ENCODE assay signal across 10 cellular contexts in the genomic region with DNA sequence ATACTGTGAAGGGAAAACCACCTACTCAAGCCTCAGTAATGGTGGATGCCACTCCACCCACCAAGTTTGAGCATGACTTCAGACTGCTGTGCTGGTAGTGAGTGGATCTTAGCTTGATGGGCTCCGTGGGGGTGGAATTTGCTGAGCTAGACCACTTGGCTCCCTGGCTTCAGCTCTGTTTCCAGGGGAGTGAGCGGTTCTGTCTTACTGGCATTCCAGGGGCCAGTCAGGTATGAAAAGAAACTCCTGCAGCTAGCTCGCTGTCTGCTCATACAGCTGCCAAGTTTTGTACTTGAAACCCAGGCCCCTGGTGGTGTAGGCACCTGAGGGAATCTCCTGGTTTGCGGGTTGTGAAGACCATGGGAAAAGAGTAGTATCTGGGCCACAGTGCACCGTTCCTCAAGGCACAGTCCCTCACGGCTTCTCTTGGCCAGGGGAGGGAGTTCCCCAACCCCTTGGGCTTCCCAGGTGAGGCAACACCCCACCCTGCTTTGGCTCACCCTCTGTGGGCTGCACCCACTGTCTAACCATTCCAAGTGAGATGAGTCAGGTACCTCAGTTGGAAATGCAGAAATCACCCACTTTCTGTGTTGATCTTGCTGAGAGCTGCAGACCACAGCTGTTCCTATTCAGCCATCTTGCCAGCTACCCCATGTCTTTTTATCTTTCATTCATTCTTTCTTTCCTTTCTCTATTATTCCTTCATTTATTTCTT.
DNase-seq lines count a peak whose midpoint lies in the region; ATAC-seq lines count a peak whose summit lies in the region.
"Had no signal": no experiment of that assay in that cellular context is flagged by ENCODE, and none has a peak within 500 bp of the region (broad histone marks: within the 10 kb centered on the region; RNA-seq: fewer than 3 reads in every experiment).

No MANE protein-coding gene starts in this region.

- H2BK12ac ChIP-seq in mesenchymal stem cell (ENCODE audit: low read length in 2 of 2) (no peak overlapping the region), trophoblast cell (ENCODE audit: low read length) (no peak overlapping the region)

- H3K9ac ChIP-seq in mesenchymal stem cell (ENCODE audit: low read length), result no peak overlapping the region
- no peak overlapping the region for H3K9ac ChIP-seq in trophoblast cell (ENCODE audit: low read length)

- no peaks in the 10 kb centered on the region for H3K36me3 ChIP-seq in mesenchymal stem cell (ENCODE audit: control insufficient read depth in 1 of 2, insufficient read depth in 2 of 2, low read depth in 1 of 2, low read length in 2 of 2)
- no peaks in the 10 kb centered on the region for H3K36me3 ChIP-seq in trophoblast cell (ENCODE audit: control insufficient read depth in 1 of 2, insufficient read depth in 2 of 2, low read length in 2 of 2)

- H2AK5ac ChIP-seq in mesenchymal stem cell (ENCODE audit: low read length, severe bottlenecking) (peak overlapping the region; percentile 51), trophoblast cell (ENCODE audit: low read length) (no peak overlapping the region)

- ATAC-seq in GM19023 (IDR thresholded peaks at IDR 0.05; ENCODE audit: unreplicated experiment) (peak; percentile 56), HG02610 (IDR thresholded peaks at IDR 0.05; ENCODE audit: unreplicated experiment) (peak; percentile 74)
- ATAC-seq: K562 had no signal

- H2BK15ac ChIP-seq in mesenchymal stem cell (ENCODE audit: low read depth, poor library complexity, severe bottlenecking), result no peak overlapping the region

- peak overlapping the region; percentile 58 for H2BK5ac ChIP-seq in mesenchymal stem cell (ENCODE audit: low read depth, low read length, poor library complexity, severe bottlenecking)
- H2BK5ac ChIP-seq in trophoblast cell (ENCODE audit: low read depth, low read length, poor library complexity), result no peak overlapping the region

- H3K9me3 ChIP-seq in mesenchymal stem cell (ENCODE audit: control insufficient read depth, low read length), result no peaks in the 10 kb centered on the region
- H3K9me3 ChIP-seq in trophoblast cell (ENCODE audit: insufficient read depth, low read depth, low read length), result peaks cover 3% of the 10 kb centered on the region

- H4K91ac ChIP-seq in mesenchymal stem cell (ENCODE audit: low read length) (no peak overlapping the region), trophoblast cell (ENCODE audit: low read depth, low read length) (no peak overlapping the region)

- H3K4me1 ChIP-seq in mesenchymal stem cell (ENCODE audit: control insufficient read depth, insufficient read depth, low read depth, low read length) (peaks cover 4% of the 10 kb centered on the region), trophoblast cell (ENCODE audit: control insufficient read depth in 1 of 2, insufficient read depth in 2 of 2, low read length in 2 of 2) (no peaks in the 10 kb centered on the region)

- peak overlapping the region; percentile 54 for H3K27ac ChIP-seq in mesenchymal stem cell (ENCODE audit: low read length, poor library complexity, severe bottlenecking)
- no peak overlapping the region for H3K27ac ChIP-seq in trophoblast cell (ENCODE audit: low read depth, low read length)

- H3K14ac ChIP-seq in mesenchymal stem cell (ENCODE audit: low read length in 2 of 2) (no peak overlapping the region), trophoblast cell (ENCODE audit: low read length) (no peak overlapping the region)

- no peaks in the 10 kb centered on the region for H3K27me3 ChIP-seq in mesenchymal stem cell (ENCODE audit: control insufficient read depth in 1 of 2, insufficient read depth in 1 of 2, low read length in 2 of 2)
- H3K27me3 ChIP-seq in trophoblast cell (ENCODE audit: insufficient read depth, low read length), result no peaks in the 10 kb centered on the region

- H3K23ac ChIP-seq in mesenchymal stem cell (ENCODE audit: low read length in 2 of 2) (no peak overlapping the region), trophoblast cell (ENCODE audit: low read length) (no peak overlapping the region)

- no peak overlapping the region for H4K12ac ChIP-seq in trophoblast cell (ENCODE audit: low read depth, low read length)

- WGBS in mesenchymal stem cell, result 63% methylated on average over 6 of the region's 6 CpGs
- WGBS in trophoblast cell (ENCODE audit: extremely low coverage, insufficient coverage, insufficient read length), result no CpG with 5 or more reads among the region's 6 CpGs

- H2BK120ac ChIP-seq in mesenchymal stem cell (ENCODE audit: low read depth, low read length) (no peak overlapping the region), trophoblast cell (ENCODE audit: insufficient read depth, low read length, poor library complexity) (no peak overlapping the region)

- H3K18ac ChIP-seq in mesenchymal stem cell (ENCODE audit: low read depth in 1 of 2, low read length in 2 of 2) (no peak overlapping the region), trophoblast cell (ENCODE audit: low read length) (no peak overlapping the region)

- H3K4ac ChIP-seq in mesenchymal stem cell (ENCODE audit: low read depth in 1 of 2, low read length in 2 of 2), result no peak overlapping the region
- no peak overlapping the region for H3K4ac ChIP-seq in trophoblast cell (ENCODE audit: low read depth, low read length)

- DNase-seq in M059J (ENCODE audit: low read depth) (peak; percentile 1), mesenchymal stem cell (peak; percentile 8), trophoblast cell (no peak), activated gamma-delta T cell (lab: John Stamatoyannopoulos, UW) (no peak), islet precursor cell (no peak)
- DNase-seq: foreskin fibroblast, mesendoderm had no signal

- H3K4me3 ChIP-seq in mesenchymal stem cell (ENCODE audit: insufficient read depth in 1 of 2, low read depth in 1 of 2, low read length in 2 of 2) (no peak overlapping the region), trophoblast cell (ENCODE audit: low read depth, low read length) (no peak overlapping the region)
- H3K4me3 ChIP-seq: K562 had no signal

- H3K79me2 ChIP-seq in trophoblast cell (ENCODE audit: control insufficient read depth, insufficient read depth, low read length, poor library complexity), result no peaks in the 10 kb centered on the region

- no peak overlapping the region for H4K8ac ChIP-seq in mesenchymal stem cell (ENCODE audit: low read length)
- H4K8ac ChIP-seq in trophoblast cell (ENCODE audit: low read depth, low read length), result no peak overlapping the region

- H2AFZ ChIP-seq in mesenchymal stem cell (ENCODE audit: low read depth, low read length) (no peak overlapping the region), trophoblast cell (ENCODE audit: insufficient read depth, low read length, poor library complexity) (no peak overlapping the region)

- no peak overlapping the region for H3K4me2 ChIP-seq in mesenchymal stem cell (ENCODE audit: low read length, poor library complexity, severe bottlenecking)
- no peak overlapping the region for H3K4me2 ChIP-seq in trophoblast cell (ENCODE audit: low read length)

- no peaks in the 10 kb centered on the region for H3K79me1 ChIP-seq in mesenchymal stem cell (replicated peaks; ENCODE audit: low read length, poor library complexity, severe bottlenecking)
- H3K79me1 ChIP-seq in trophoblast cell (ENCODE audit: low read length), result no peaks in the 10 kb centered on the region

Comparison
In these comparisons a context has a peak if more than half of its experiments do, and no peak if none do; other contexts are left out.
1. DNase-seq: peak in M059J (single experiment) and mesenchymal stem cell (single experiment); none in trophoblast cell (0 of 2), activated gamma-delta T cell (single experiment) and islet precursor cell (single experiment).